In genomic region chr11:130088217-130088616, GRCh38 we compare ENCODE assay signal across 29 cellular contexts. TPM values are rescaled to one million over a fixed set of nuclear protein-coding genes. Genes with fewer than 3 reads are reported as not detected.
DNase-seq lines count a peak whose midpoint lies in the region; ATAC-seq, FAIRE-seq and TF ChIP-seq lines count a peak whose summit lies in the region.
"Had no signal": no experiment of that assay in that cellular context is flagged by ENCODE, and none has a peak within 500 bp of the region (broad histone marks: within the 10 kb centered on the region; RNA-seq: fewer than 3 reads in every experiment).

No MANE protein-coding gene starts in this region.

- no peak for TF ChIP-seq POLR2A in K562 (conservative IDR thresholded peaks at IDR 0.05)

- dilution Hi-C loops in keratinocyte (cut with MboI; ENCODE audit: extremely low pct_ligation_motif_present, low sequenced_read_pairs): no loop called here

- H3K9me1 ChIP-seq in K562 (ENCODE audit: control insufficient read depth, insufficient read depth, low read length) (peaks cover 4% of the 10 kb centered on the region), keratinocyte (ENCODE audit: control insufficient read depth, extremely low read depth, insufficient read depth, low read length) (no peaks in the 10 kb centered on the region)

- H4K20me1 ChIP-seq in K562 (replicated peaks; ENCODE audit: control insufficient read depth, insufficient read depth, low read length) (no peaks in the 10 kb centered on the region), keratinocyte (ENCODE audit: control insufficient read depth, extremely low read depth, insufficient read depth, low read length) (peaks cover 13% of the 10 kb centered on the region)

- 19% methylated on average over 2 of the region's 2 CpGs for WGBS in K562 (ENCODE audit: insufficient coverage, low coverage, missing lambda C conversion rate)

- no peak for ATAC-seq in K562
- ATAC-seq: CD8-positive, alpha-beta T cell; T-helper 17 cell had no signal

- peaks cover 0 to 38% of the 10 kb centered on the region in 2 experiments; a peak in 3 of 5 replicates for H3K4me1 ChIP-seq in K562 (replicated peaks in 1 of 2; ENCODE audit: control insufficient read depth in 2 of 2, insufficient read depth in 2 of 2, low read length in 2 of 2)
- peaks cover 17% of the 10 kb centered on the region for H3K4me1 ChIP-seq in keratinocyte (ENCODE audit: control insufficient read depth, extremely low read depth, insufficient read depth, low read length)
- H3K4me1 ChIP-seq in SJCRH30: peaks cover 4% of the 10 kb centered on the region; the same call in 1 of the 2 replicates
- H3K4me1 ChIP-seq: prostate gland had no signal

- peaks cover 68% of the 10 kb centered on the region for H3K79me2 ChIP-seq in K562 (ENCODE audit: control insufficient read depth, insufficient read depth, low read length)
- H3K79me2 ChIP-seq in keratinocyte (ENCODE audit: control insufficient read depth, insufficient read depth, low read length): peaks cover 70% of the 10 kb centered on the region

- no TSS peak for BruUV-seq in K562 (replicated peaks; lab: Mats Ljungman, UMichigan)

- intact Hi-C loops in K562 (cut with micrococcal nuclease): no loop called here

- H3K4me3 ChIP-seq in K562 (no peak overlapping the region), keratinocyte (ENCODE audit: control insufficient read depth in 2 of 3, extremely low read depth in 1 of 3, insufficient read depth in 2 of 3, low read depth in 1 of 3, low read length in 3 of 3) (no peak overlapping the region), SJCRH30 (no peak overlapping the region)
- H3K4me3 ChIP-seq: left ventricle myocardium inferior, prostate gland, sigmoid colon, thyroid gland, vagina had no signal

- no peak for TF ChIP-seq EP300 in K562 (IDR thresholded peaks at IDR 0.05; ENCODE audit: low read length)

- H3K27ac ChIP-seq in K562 (ENCODE audit: extremely low read depth, low read depth, low read length) (no peak overlapping the region), keratinocyte (ENCODE audit: control insufficient read depth, insufficient read depth, low read length) (no peak overlapping the region), SJCRH30 (no peak overlapping the region)
- H3K27ac ChIP-seq: prostate gland, sigmoid colon, thyroid gland, vagina had no signal

- FAIRE-seq in K562 (lab: Jason Lieb, UNC) (no peak), keratinocyte (lab: Jason Lieb, UNC) (peak; percentile 34)
- FAIRE-seq: H1, islet of Langerhans, TTC549 had no signal

- TF ChIP-seq CTCF in K562 (IDR thresholded peaks at IDR 0.05 in 2 of 3, conservative IDR thresholded peaks at IDR 0.05 in 1 of 3; ENCODE audit: insufficient read depth in 2 of 3, low read depth in 1 of 3, low read length in 3 of 3) (no peak), keratinocyte (optimal IDR thresholded peaks at IDR 0.05 in 1 of 3, IDR thresholded peaks at IDR 0.05 in 1 of 3, conservative IDR thresholded peaks at IDR 0.05 in 1 of 3; ENCODE audit: extremely low read depth in 1 of 3, insufficient read depth in 2 of 3, low read length in 3 of 3) (no peak)

- no peaks in the 10 kb centered on the region; the same call in 2 of the 3 replicates for H3K36me3 ChIP-seq in K562 (ENCODE audit: control insufficient read depth, insufficient read depth, low read length)
- no peaks in the 10 kb centered on the region for H3K36me3 ChIP-seq in keratinocyte (ENCODE audit: control insufficient read depth in 2 of 2, extremely low read depth in 1 of 2, insufficient read depth in 2 of 2, low read length in 2 of 2)
- H3K36me3 ChIP-seq in SJCRH30: no peaks in the 10 kb centered on the region
- H3K36me3 ChIP-seq: left ventricle myocardium inferior, prostate gland, sigmoid colon, thyroid gland, vagina had no signal

- H3K27me3 ChIP-seq in K562 (ENCODE audit: control insufficient read depth in 2 of 2, insufficient read depth in 2 of 2, low read length in 2 of 2) (no peaks in the 10 kb centered on the region), keratinocyte (ENCODE audit: control insufficient read depth, extremely low read depth, insufficient read depth, low read length) (no peaks in the 10 kb centered on the region), SJCRH30 (no peaks in the 10 kb centered on the region)
- H3K27me3 ChIP-seq: sigmoid colon, thyroid gland, vagina had no signal

- H2AFZ ChIP-seq in K562 (ENCODE audit: low read depth, low read length) (no peak overlapping the region), keratinocyte (ENCODE audit: control insufficient read depth, low read length) (no peak overlapping the region)

- H3K4me2 ChIP-seq in K562 (ENCODE audit: insufficient read depth, low read length) (no peak overlapping the region), keratinocyte (ENCODE audit: control insufficient read depth, extremely low read depth, insufficient read depth, low read depth, low read length) (no peak overlapping the region)

- peak; percentile 43 for DNase-seq in EH (ENCODE audit: low read depth)
- peak; percentile 26 for DNase-seq in M059J (ENCODE audit: low read depth)
- no peak for DNase-seq in K562 (ENCODE audit: extremely low read depth in 1 of 4, low spot score in 3 of 4)
- DNase-seq in keratinocyte (ENCODE audit: low read depth, low spot score): no peak
- DNase-seq in OCI-M2 (lab: John Stamatoyannopoulos, UW; ENCODE audit: unreplicated experiment): no peak
- DNase-seq in CD1c-positive myeloid dendritic cell (ENCODE audit: extremely low spot score): no peak
- no peak for DNase-seq in NCI-H1417 treated with DMSO at 0.1 percent for 48 hours (lab: John Stamatoyannopoulos, UW)
- no peak for DNase-seq in SJCRH30
- DNase-seq: activated CD4-positive, alpha-beta memory T cell treated with anti-CD3 and anti-CD28 coated beads for 36 hours; activated CD4-positive, alpha-beta T cell treated with anti-CD3 and anti-CD28 coated beads for 1 hour; activated naive CD4-positive, alpha-beta T cell treated with Interleukin-2 at 50 U/mL for 16 hours; CD8-positive, alpha-beta T cell; cerebellar nuclear complex; KBM-7; left ventricle myocardium inferior; MM.1S; NCI-H1417; NCI-H2081 treated with DMSO at 0.1 percent for 48 hours; NCI-H226; occipital lobe; sigmoid colon; stimulated activated CD4-positive, alpha-beta T cell treated with anti-CD3 and anti-CD28 coated beads, Interleukin-4, amount 100 ng/mL, for 1 hour; T-helper 17 cell; thyroid gland had no signal

- CTCF ChIA-PET in K562 (lab: Yijun Ruan, JAX; ENCODE audit: low intra/inter-chr PET ratio): no interaction called here

- POLR2A ChIA-PET in K562 (lab: Yijun Ruan, JAX): interaction anchor here (3.8 kb wide), 1 partner anchor 17 kb away, joined by 19 read pairs; the partner anchor contains the start of gene APLP2

- TF ChIP-seq RAD21 in K562 (CRISPR knock-in tag; conservative IDR thresholded peaks at IDR 0.05 in 1 of 2, IDR thresholded peaks at IDR 0.05 in 1 of 2): no peak

- H3K9ac ChIP-seq in K562 (ENCODE audit: insufficient read depth in 1 of 2, low read depth in 2 of 2, low read length in 2 of 2) (no peak overlapping the region), keratinocyte (ENCODE audit: control insufficient read depth, extremely low read depth, insufficient read depth, low read length) (no peak overlapping the region)

- in situ Hi-C loops in K562 (cut with MboI): no loop called here

- no peaks in the 10 kb centered on the region for H3K9me3 ChIP-seq in K562 (replicated peaks; ENCODE audit: control insufficient read depth, insufficient read depth, low read depth, low read length)
- H3K9me3 ChIP-seq in keratinocyte (ENCODE audit: control insufficient read depth, low read depth, low read length): no peaks in the 10 kb centered on the region
- H3K9me3 ChIP-seq in SJCRH30 (replicated peaks): no peaks in the 10 kb centered on the region
- H3K9me3 ChIP-seq: left ventricle myocardium inferior, prostate gland, sigmoid colon, thyroid gland, vagina had no signal

TF ChIP-seq in K562, 482 proteins besides CTCF, POLR2A, EP300 and RAD21 (continues in another document):
- TF ChIP-seq MEIS2 (IDR thresholded peaks at IDR 0.05; ENCODE audit: partially characterized antibody): peak; percentile 83
- no peak for TF ChIP-seq ZNF699 (CRISPR knock-in tag; IDR thresholded peaks at IDR 0.05; ENCODE audit: insufficient replicate concordance)
- no peak for TF ChIP-seq ZNF263 (CRISPR knock-in tag; IDR thresholded peaks at IDR 0.05; ENCODE audit: borderline replicate concordance)

RNA-seq across cellular contexts. Expression of gene APLP2, which starts 18.5 kb away (rescaled TPM):
- total RNA-seq in M059J (2014; rRNA removed; shearing (Covaris generic)): 246 and 418 TPM in 2 replicates
- 172 and 218 TPM in 2 replicates for total RNA-seq in K562 (2011; cell fraction: chromatin; rRNA removed; ENCODE audit: low replicate concordance)
- 144 and 155 TPM in 2 replicates for total RNA-seq in K562 (2011; cell fraction: nucleolus; rRNA removed)
- total RNA-seq in K562 (2011; cell fraction: nucleoplasm; rRNA removed): 223 and 231 TPM in 2 replicates
- total RNA-seq in K562 (2014; rRNA removed) (112 and 119 TPM in 2 replicates), K562 (2014; rRNA removed; fragmentation: Illumina TruSeq; extraction: Trizol) (98.9 and 103 TPM in 2 replicates), K562 (2015; rRNA removed; fragmentation: Illumina TruSeq; extraction: Trizol) (113 and 118 TPM in 2 replicates), K562 (2021) (126 and 138 TPM in 2 replicates)
- polyA plus RNA-seq in K562 (2011; rRNA removed) (96.7 and 123 TPM in 2 replicates), K562 (2014; fragmentation: Illumina TruSeq; extraction: Trizol) (153 and 164 TPM in 2 replicates), K562 (2014; fragmentation: Nextera tagmentation; extraction: Ambion mirVana) (10 to 100 TPM; 17.4 to 20.3 TPM), K562 (2014; rRNA removed) (111 and 116 TPM in 2 replicates), keratinocyte (376 to 561 TPM (median 531 TPM) in 3 replicates)
- polyA plus RNA-seq in K562 (2011; cell fraction: cytosol; rRNA removed): 49.3 and 68.5 TPM in 2 replicates
- 59.6 and 88.1 TPM in 2 replicates for polyA plus RNA-seq in K562 (2011; cell fraction: nucleus; rRNA removed)
- polyA plus RNA-seq in K562 (2012): 118 and 143 TPM in 2 replicates
- polyA minus RNA-seq in K562 (2011; rRNA and poly(A)+ RNA removed): 107 and 149 TPM in 2 replicates
- 41.6 and 47.6 TPM in 2 replicates for polyA minus RNA-seq in K562 (2011; cell fraction: cytosol; rRNA and poly(A)+ RNA removed)
- polyA minus RNA-seq in K562 (2011; cell fraction: nucleus; rRNA and poly(A)+ RNA removed): 28.7 and 31.2 TPM in 2 replicates
- 312 TPM for polyA plus RNA-seq in keratinocyte (2011; ENCODE audit: low read depth)
- polyA plus RNA-seq in keratinocyte (2011; cell fraction: cytosol; rRNA removed): 134 and 145 TPM in 2 replicates
- polyA plus RNA-seq in keratinocyte (2011; cell fraction: nucleus; rRNA removed): 936 and 995 TPM in 2 replicates
- polyA plus RNA-seq in keratinocyte (2012; ENCODE audit: low replicate concordance): 212 and 429 TPM in 2 replicates
- polyA minus RNA-seq in keratinocyte: 198 to 355 TPM (median 278 TPM) in 3 replicates
- polyA minus RNA-seq in keratinocyte (2011; cell fraction: cytosol; rRNA and poly(A)+ RNA removed): 118 TPM
- polyA minus RNA-seq in keratinocyte (2011; cell fraction: nucleus; rRNA and poly(A)+ RNA removed): 388 and 667 TPM in 2 replicates
- 76.1 and 83.1 TPM in 2 replicates for total RNA-seq in SJCRH30 (2014; rRNA removed; shearing (Covaris generic))

Comparison
In these comparisons a context has a peak if more than half of its experiments do, and no peak if none do; other contexts are left out.
1. DNase-seq: peak in EH (single experiment) and M059J (single experiment); none in K562 (0 of 4), keratinocyte (single experiment), OCI-M2 (single experiment), CD1c-positive myeloid dendritic cell (single experiment), NCI-H1417 treated with DMSO at 0.1 percent for 48 hours (single experiment) and SJCRH30 (0 of 2).